Comparison of ENCODE assay signal across 1 cellular context in the genomic region with DNA sequence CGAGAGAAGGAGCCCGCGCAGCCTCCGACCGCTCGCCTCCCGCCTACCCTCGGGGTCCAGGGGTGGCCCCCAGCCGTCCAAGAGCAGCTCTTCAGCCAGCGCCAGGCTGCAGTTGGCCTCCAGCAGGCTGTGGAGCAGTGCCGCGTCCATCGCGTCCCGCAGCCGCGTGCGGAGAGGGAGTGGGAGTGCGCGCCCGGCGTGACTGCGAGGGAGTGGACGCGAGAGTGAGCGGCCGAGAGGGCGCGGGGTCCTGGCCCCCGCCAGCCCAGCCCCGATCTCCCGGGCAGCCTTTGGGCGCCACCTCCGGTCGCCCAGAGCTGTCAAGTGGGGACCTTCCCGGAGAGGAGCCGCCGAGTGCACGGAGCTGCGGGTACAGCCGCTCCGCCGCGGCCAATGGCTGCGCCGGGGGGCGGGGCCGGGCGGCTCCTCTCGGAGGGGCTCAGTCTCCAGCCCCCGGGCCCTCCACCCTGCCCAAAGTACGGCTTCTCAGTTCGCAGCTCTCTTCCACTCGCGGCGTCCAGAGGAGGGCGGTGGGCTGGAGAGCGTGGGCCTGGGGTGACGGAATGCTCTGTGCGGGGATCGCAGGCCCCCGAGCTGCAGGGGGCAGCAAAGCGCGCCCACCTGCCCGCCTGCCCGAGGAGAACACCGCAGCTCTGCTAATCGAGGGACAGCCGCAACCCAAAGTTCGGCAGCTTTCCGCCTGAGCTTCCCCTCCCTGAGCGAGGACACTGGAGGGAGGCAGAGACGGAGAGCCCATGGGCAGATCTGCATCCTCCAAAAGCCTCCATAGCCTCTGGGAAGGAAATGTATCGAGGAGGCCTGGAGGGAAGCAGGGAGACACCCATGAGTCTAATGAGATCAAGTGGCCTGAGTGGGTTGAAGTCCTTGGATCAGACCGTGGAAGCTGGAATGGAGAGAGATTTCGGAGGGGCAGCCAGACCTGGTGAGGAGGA.
A peak's percentile ranks its signal among the peaks of the same experiment; 100 is the strongest.
TF ChIP-seq lines count a peak whose summit lies in the region.

A gene (minus strand): TSS at position 326 of the 953 bp plus-strand sequence. CDS start 176 bp downstream, at position 150.

TF ChIP-seq in HEK293, 187 proteins besides CTCF, POLR2A, EP300 and RAD21 (continued from another document):
- TF ChIP-seq, protein P1, sequence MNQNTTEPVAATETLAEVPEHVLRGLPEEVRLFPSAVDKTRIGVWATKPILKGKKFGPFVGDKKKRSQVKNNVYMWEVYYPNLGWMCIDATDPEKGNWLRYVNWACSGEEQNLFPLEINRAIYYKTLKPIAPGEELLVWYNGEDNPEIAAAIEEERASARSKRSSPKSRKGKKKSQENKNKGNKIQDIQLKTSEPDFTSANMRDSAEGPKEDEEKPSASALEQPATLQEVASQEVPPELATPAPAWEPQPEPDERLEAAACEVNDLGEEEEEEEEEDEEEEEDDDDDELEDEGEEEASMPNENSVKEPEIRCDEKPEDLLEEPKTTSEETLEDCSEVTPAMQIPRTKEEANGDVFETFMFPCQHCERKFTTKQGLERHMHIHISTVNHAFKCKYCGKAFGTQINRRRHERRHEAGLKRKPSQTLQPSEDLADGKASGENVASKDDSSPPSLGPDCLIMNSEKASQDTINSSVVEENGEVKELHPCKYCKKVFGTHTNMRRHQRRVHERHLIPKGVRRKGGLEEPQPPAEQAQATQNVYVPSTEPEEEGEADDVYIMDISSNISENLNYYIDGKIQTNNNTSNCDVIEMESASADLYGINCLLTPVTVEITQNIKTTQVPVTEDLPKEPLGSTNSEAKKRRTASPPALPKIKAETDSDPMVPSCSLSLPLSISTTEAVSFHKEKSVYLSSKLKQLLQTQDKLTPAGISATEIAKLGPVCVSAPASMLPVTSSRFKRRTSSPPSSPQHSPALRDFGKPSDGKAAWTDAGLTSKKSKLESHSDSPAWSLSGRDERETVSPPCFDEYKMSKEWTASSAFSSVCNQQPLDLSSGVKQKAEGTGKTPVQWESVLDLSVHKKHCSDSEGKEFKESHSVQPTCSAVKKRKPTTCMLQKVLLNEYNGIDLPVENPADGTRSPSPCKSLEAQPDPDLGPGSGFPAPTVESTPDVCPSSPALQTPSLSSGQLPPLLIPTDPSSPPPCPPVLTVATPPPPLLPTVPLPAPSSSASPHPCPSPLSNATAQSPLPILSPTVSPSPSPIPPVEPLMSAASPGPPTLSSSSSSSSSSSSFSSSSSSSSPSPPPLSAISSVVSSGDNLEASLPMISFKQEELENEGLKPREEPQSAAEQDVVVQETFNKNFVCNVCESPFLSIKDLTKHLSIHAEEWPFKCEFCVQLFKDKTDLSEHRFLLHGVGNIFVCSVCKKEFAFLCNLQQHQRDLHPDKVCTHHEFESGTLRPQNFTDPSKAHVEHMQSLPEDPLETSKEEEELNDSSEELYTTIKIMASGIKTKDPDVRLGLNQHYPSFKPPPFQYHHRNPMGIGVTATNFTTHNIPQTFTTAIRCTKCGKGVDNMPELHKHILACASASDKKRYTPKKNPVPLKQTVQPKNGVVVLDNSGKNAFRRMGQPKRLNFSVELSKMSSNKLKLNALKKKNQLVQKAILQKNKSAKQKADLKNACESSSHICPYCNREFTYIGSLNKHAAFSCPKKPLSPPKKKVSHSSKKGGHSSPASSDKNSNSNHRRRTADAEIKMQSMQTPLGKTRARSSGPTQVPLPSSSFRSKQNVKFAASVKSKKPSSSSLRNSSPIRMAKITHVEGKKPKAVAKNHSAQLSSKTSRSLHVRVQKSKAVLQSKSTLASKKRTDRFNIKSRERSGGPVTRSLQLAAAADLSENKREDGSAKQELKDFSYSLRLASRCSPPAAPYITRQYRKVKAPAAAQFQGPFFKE (tag by site-specific recombination; IDR thresholded peaks at IDR 0.05; ENCODE audit: borderline replicate concordance): no peak
- TF ChIP-seq SCRT2 (tag by site-specific recombination; IDR thresholded peaks at IDR 0.05) (no peak), ZNF24 (tag by site-specific recombination; IDR thresholded peaks at IDR 0.05) (no peak), ZNF157 (tag by site-specific recombination; IDR thresholded peaks at IDR 0.05) (no peak), PRDM1 (tag by site-specific recombination; IDR thresholded peaks at IDR 0.05) (no peak), GLIS1 (tag by site-specific recombination; IDR thresholded peaks at IDR 0.05) (0 out of 2 replicates have a peak, but pooled peaks have one; percentile 26), MYNN (tag by site-specific recombination; IDR thresholded peaks at IDR 0.05; ENCODE audit: borderline replicate concordance) (no peak), KLF10 (tag by site-specific recombination; IDR thresholded peaks at IDR 0.05) (no peak), ZNF768 (tag by site-specific recombination; IDR thresholded peaks at IDR 0.05) (no peak), ZNF626 (tag by site-specific recombination; IDR thresholded peaks at IDR 0.05) (no peak), ZNF302 (tag by site-specific recombination; IDR thresholded peaks at IDR 0.05; ENCODE audit: low read depth) (no peak), ZXDB (tag by site-specific recombination; IDR thresholded peaks at IDR 0.05) (0 out of 2 replicates have a peak, but pooled peaks have one; percentile 4), ZNF121 (tag by site-specific recombination; IDR thresholded peaks at IDR 0.05) (no peak), ZBTB7A (tag by site-specific recombination; IDR thresholded peaks at IDR 0.05; ENCODE audit: low read depth) (no peak), ZNF664 (tag by site-specific recombination; IDR thresholded peaks at IDR 0.05) (no peak), GLIS2 (tag by site-specific recombination; IDR thresholded peaks at IDR 0.05) (peak; percentile 47), ZNF837 (tag by site-specific recombination; IDR thresholded peaks at IDR 0.05) (0 out of 2 replicates have a peak, but pooled peaks have one; percentile 25), HOXA7 (CRISPR knock-in tag; IDR thresholded peaks at IDR 0.05; ENCODE audit: borderline replicate concordance) (no peak), ZNF610 (tag by site-specific recombination; IDR thresholded peaks at IDR 0.05; ENCODE audit: borderline replicate concordance) (no peak), ZSCAN30 (tag by site-specific recombination; IDR thresholded peaks at IDR 0.05) (no peak; the same call in 1 of the 2 replicates), ZNF621 (tag by site-specific recombination; IDR thresholded peaks at IDR 0.05) (no peak), TCF7L2 (IDR thresholded peaks at IDR 0.05; ENCODE audit: borderline replicate concordance, low read depth, low read length) (no peak), ZNF416 (tag by site-specific recombination; IDR thresholded peaks at IDR 0.05) (no peak), ZNF747 (tag by site-specific recombination; IDR thresholded peaks at IDR 0.05) (no peak), ZNF600 (tag by site-specific recombination; IDR thresholded peaks at IDR 0.05) (no peak), ZNF76 (tag by site-specific recombination; IDR thresholded peaks at IDR 0.05; ENCODE audit: borderline replicate concordance, low read depth) (no peak), ZNF366 (tag by site-specific recombination; conservative IDR thresholded peaks at IDR 0.05) (no peak), ZNF350 (tag by site-specific recombination; IDR thresholded peaks at IDR 0.05) (no peak), OSR2 (tag by site-specific recombination; IDR thresholded peaks at IDR 0.05) (no peak)
- TF ChIP-seq, protein P2, sequence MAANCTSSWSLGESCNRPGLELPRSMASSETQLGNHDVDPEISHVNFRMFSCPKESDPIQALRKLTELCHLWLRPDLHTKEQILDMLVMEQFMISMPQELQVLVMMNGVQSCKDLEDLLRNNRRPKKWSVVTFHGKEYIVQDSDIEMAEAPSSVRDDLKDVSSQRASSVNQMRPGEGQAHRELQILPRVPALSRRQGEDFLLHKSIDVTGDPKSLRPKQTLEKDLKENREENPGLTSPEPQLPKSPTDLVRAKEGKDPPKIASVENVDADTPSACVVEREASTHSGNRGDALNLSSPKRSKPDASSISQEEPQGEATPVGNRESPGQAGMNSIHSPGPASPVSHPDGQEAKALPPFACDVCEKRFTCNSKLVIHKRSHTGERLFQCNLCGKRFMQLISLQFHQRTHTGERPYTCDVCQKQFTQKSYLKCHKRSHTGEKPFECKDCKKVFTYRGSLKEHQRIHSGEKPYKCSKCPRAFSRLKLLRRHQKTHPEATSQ (tag by site-specific recombination; IDR thresholded peaks at IDR 0.05): no peak
- TF ChIP-seq, protein P3, sequence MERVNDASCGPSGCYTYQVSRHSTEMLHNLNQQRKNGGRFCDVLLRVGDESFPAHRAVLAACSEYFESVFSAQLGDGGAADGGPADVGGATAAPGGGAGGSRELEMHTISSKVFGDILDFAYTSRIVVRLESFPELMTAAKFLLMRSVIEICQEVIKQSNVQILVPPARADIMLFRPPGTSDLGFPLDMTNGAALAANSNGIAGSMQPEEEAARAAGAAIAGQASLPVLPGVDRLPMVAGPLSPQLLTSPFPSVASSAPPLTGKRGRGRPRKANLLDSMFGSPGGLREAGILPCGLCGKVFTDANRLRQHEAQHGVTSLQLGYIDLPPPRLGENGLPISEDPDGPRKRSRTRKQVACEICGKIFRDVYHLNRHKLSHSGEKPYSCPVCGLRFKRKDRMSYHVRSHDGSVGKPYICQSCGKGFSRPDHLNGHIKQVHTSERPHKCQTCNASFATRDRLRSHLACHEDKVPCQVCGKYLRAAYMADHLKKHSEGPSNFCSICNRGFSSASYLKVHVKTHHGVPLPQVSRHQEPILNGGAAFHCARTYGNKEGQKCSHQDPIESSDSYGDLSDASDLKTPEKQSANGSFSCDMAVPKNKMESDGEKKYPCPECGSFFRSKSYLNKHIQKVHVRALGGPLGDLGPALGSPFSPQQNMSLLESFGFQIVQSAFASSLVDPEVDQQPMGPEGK (tag by site-specific recombination; IDR thresholded peaks at IDR 0.05): peak; percentile 81
- TF ChIP-seq, protein P4, sequence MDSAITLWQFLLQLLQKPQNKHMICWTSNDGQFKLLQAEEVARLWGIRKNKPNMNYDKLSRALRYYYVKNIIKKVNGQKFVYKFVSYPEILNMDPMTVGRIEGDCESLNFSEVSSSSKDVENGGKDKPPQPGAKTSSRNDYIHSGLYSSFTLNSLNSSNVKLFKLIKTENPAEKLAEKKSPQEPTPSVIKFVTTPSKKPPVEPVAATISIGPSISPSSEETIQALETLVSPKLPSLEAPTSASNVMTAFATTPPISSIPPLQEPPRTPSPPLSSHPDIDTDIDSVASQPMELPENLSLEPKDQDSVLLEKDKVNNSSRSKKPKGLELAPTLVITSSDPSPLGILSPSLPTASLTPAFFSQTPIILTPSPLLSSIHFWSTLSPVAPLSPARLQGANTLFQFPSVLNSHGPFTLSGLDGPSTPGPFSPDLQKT (IDR thresholded peaks at IDR 0.05; ENCODE audit: borderline replicate concordance, low read depth, low read length): no peak
- TF ChIP-seq, protein P5, sequence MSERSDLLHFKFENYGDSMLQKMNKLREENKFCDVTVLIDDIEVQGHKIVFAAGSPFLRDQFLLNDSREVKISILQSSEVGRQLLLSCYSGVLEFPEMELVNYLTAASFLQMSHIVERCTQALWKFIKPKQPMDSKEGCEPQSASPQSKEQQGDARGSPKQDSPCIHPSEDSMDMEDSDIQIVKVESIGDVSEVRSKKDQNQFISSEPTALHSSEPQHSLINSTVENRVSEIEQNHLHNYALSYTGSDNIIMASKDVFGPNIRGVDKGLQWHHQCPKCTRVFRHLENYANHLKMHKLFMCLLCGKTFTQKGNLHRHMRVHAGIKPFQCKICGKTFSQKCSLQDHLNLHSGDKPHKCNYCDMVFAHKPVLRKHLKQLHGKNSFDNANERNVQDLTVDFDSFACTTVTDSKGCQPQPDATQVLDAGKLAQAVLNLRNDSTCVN (tag by site-specific recombination; optimal IDR thresholded peaks at IDR 0.05): peak; percentile 88
- TF ChIP-seq, protein P6, sequence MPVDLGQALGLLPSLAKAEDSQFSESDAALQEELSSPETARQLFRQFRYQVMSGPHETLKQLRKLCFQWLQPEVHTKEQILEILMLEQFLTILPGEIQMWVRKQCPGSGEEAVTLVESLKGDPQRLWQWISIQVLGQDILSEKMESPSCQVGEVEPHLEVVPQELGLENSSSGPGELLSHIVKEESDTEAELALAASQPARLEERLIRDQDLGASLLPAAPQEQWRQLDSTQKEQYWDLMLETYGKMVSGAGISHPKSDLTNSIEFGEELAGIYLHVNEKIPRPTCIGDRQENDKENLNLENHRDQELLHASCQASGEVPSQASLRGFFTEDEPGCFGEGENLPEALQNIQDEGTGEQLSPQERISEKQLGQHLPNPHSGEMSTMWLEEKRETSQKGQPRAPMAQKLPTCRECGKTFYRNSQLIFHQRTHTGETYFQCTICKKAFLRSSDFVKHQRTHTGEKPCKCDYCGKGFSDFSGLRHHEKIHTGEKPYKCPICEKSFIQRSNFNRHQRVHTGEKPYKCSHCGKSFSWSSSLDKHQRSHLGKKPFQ (tag by site-specific recombination; IDR thresholded peaks at IDR 0.05): no peak
- TF ChIP-seq, protein P7, sequence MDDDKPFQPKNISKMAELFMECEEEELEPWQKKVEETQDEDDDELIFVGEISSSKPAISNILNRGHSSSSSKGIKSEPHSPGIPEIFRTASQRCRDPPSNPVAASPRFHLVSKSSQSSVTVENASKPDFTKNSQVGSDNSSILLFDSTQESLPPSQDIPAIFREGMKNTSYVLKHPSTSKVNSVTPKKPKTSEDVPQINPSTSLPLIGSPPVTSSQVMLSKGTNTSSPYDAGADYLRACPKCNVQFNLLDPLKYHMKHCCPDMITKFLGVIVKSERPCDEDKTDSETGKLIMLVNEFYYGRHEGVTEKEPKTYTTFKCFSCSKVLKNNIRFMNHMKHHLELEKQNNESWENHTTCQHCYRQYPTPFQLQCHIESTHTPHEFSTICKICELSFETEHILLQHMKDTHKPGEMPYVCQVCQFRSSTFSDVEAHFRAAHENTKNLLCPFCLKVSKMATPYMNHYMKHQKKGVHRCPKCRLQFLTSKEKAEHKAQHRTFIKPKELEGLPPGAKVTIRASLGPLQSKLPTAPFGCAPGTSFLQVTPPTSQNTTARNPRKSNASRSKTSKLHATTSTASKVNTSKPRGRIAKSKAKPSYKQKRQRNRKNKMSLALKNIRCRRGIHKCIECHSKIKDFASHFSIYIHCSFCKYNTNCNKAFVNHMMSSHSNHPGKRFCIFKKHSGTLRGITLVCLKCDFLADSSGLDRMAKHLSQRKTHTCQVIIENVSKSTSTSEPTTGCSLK (tag by site-specific recombination; IDR thresholded peaks at IDR 0.05): no peak
- TF ChIP-seq, protein P8, sequence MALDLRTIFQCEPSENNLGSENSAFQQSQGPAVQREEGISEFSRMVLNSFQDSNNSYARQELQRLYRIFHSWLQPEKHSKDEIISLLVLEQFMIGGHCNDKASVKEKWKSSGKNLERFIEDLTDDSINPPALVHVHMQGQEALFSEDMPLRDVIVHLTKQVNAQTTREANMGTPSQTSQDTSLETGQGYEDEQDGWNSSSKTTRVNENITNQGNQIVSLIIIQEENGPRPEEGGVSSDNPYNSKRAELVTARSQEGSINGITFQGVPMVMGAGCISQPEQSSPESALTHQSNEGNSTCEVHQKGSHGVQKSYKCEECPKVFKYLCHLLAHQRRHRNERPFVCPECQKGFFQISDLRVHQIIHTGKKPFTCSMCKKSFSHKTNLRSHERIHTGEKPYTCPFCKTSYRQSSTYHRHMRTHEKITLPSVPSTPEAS (tag by site-specific recombination; IDR thresholded peaks at IDR 0.05): no peak
- TF ChIP-seq, protein P9, sequence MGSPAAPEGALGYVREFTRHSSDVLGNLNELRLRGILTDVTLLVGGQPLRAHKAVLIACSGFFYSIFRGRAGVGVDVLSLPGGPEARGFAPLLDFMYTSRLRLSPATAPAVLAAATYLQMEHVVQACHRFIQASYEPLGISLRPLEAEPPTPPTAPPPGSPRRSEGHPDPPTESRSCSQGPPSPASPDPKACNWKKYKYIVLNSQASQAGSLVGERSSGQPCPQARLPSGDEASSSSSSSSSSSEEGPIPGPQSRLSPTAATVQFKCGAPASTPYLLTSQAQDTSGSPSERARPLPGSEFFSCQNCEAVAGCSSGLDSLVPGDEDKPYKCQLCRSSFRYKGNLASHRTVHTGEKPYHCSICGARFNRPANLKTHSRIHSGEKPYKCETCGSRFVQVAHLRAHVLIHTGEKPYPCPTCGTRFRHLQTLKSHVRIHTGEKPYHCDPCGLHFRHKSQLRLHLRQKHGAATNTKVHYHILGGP (tag by site-specific recombination; IDR thresholded peaks at IDR 0.05): no peak
